ENCODE assay signal across 13 cellular contexts in genomic region chr15:63985221-63986184, GRCh38.
DNase-seq lines count a peak whose midpoint lies in the region; ATAC-seq, FAIRE-seq and TF ChIP-seq lines count a peak whose summit lies in the region.
"Had no signal": no experiment of that assay in that cellular context is flagged by ENCODE, and none has a peak within 500 bp of the region (broad histone marks: within the 10 kb centered on the region; RNA-seq: fewer than 3 reads in every experiment).

No MANE protein-coding gene starts in this region.

- H3K27ac ChIP-seq in OCI-LY1 (ENCODE audit: low read depth, low read length, poor library complexity, severe bottlenecking) (peak overlapping the region; percentile 74), gastroesophageal sphincter (peak overlapping the region in 2 of 4 donors; percentile 24 to 45), MM.1S (ENCODE audit: low read length) (no peak overlapping the region)

- no peak for TF ChIP-seq EP300 in gastroesophageal sphincter (IDR thresholded peaks at IDR 0.05)

- H3K9me3 Mint-ChIP-seq in nephron progenitor cell: no peaks in the 10 kb centered on the region

- no peaks in the 10 kb centered on the region for H4K20me1 ChIP-seq in OCI-LY1 (ENCODE audit: insufficient read depth, low read length)
- no peaks in the 10 kb centered on the region for H4K20me1 ChIP-seq in MM.1S (ENCODE audit: insufficient read depth, low read length)

- peaks cover 35% of the 10 kb centered on the region for H3K4me1 Mint-ChIP-seq in nephron progenitor cell

- H3K4me3 ChIP-seq in OCI-LY1 (ENCODE audit: low read depth, low read length, poor library complexity, severe bottlenecking): no peak overlapping the region
- no peak overlapping the region for H3K4me3 ChIP-seq in gastroesophageal sphincter
- H3K4me3 ChIP-seq in MM.1S (ENCODE audit: low read length): no peak overlapping the region

- H3K36me3 Mint-ChIP-seq in nephron progenitor cell (ENCODE audit: low read depth): no peaks in the 10 kb centered on the region

- H2AFZ ChIP-seq in OCI-LY1 (ENCODE audit: low read length) (no peak overlapping the region), MM.1S (ENCODE audit: low read length) (no peak overlapping the region)

- H3K9me3 ChIP-seq in OCI-LY1 (ENCODE audit: low read length) (no peaks in the 10 kb centered on the region), gastroesophageal sphincter (no peaks in the 10 kb centered on the region), MM.1S (replicated peaks; ENCODE audit: insufficient read depth, low read length) (no peaks in the 10 kb centered on the region)

- no peaks in the 10 kb centered on the region for H3F3A ChIP-seq in OCI-LY1 (ENCODE audit: insufficient read depth, low read length)
- H3F3A ChIP-seq in MM.1S (ENCODE audit: insufficient read depth, low read length): no peaks in the 10 kb centered on the region

- no peak for DNase-seq in nephron progenitor cell
- DNase-seq in urothelium cell line (ENCODE audit: low spot score): no peak
- DNase-seq in GM13976 (ENCODE audit: low spot score): no peak
- no peak for DNase-seq in MM.1S
- DNase-seq: activated CD4-positive, CD25-positive, alpha-beta regulatory T cell; DMS79; midbrain; NCI-H2081 treated with DMSO at 0.1 percent for 48 hours had no signal

- H3K4me1 ChIP-seq in OCI-LY1 (ENCODE audit: insufficient read depth, low read length, severe bottlenecking) (peaks cover 53% of the 10 kb centered on the region), gastroesophageal sphincter (peaks cover 0 to 18% (median 0%) of the 10 kb centered on the region in 3 donors), MM.1S (ENCODE audit: low read length) (0 out of 2 replicates have a peak, but pooled peaks cover 6% of the 10 kb centered on the region)

- H3K27ac Mint-ChIP-seq in nephron progenitor cell: peak overlapping the region; percentile 57

- no peak overlapping the region for H3K4me2 ChIP-seq in OCI-LY1 (ENCODE audit: low read length)
- no peak overlapping the region for H3K4me2 ChIP-seq in MM.1S (ENCODE audit: low read depth, low read length)

- no peak overlapping the region for H3K9ac ChIP-seq in OCI-LY1 (ENCODE audit: low read length)
- no peak overlapping the region for H3K9ac ChIP-seq in MM.1S (ENCODE audit: low read length)

- TF ChIP-seq POLR2A in gastroesophageal sphincter (IDR thresholded peaks at IDR 0.05): no peak

- H3K79me2 ChIP-seq in OCI-LY1 (ENCODE audit: insufficient read depth, low read length): no peaks in the 10 kb centered on the region
- H3K79me2 ChIP-seq in MM.1S (ENCODE audit: low read length): no peaks in the 10 kb centered on the region

- no peak overlapping the region for H3K4me3 Mint-ChIP-seq in nephron progenitor cell

- no peaks in the 10 kb centered on the region for H3K36me3 ChIP-seq in OCI-LY1 (ENCODE audit: insufficient read depth, low read length)
- no peaks in the 10 kb centered on the region for H3K36me3 ChIP-seq in gastroesophageal sphincter
- no peaks in the 10 kb centered on the region for H3K36me3 ChIP-seq in MM.1S (replicated peaks; ENCODE audit: insufficient read depth, low read length)

- ATAC-seq in gastroesophageal sphincter (peak; percentile 65), GM21381 (IDR thresholded peaks at IDR 0.05; ENCODE audit: unreplicated experiment) (no peak)
- ATAC-seq: stimulated activated naive CD8-positive, alpha-beta T cell treated with anti-CD3 and anti-CD28 coated beads, Interleukin-15, Interleukin-2, amounts not matched to agents 100 U/mL and 50 U/mL, for 24 hours had no signal

- H3K27me3 Mint-ChIP-seq in nephron progenitor cell (ENCODE audit: low read depth, poor library complexity): no peaks in the 10 kb centered on the region

- in situ Hi-C loops in GM13976 (cut with MboI; ENCODE audit: low sequenced_read_pairs, unreplicated experiment): no loop called here

- H3K27me3 ChIP-seq in OCI-LY1 (ENCODE audit: insufficient read depth, low read length): no peaks in the 10 kb centered on the region
- H3K27me3 ChIP-seq in gastroesophageal sphincter: no peaks in the 10 kb centered on the region
- H3K27me3 ChIP-seq in MM.1S (replicated peaks; ENCODE audit: insufficient read depth, low read length): no peaks in the 10 kb centered on the region

- H3K9me2 ChIP-seq in OCI-LY1 (ENCODE audit: low read depth, low read length): no peaks in the 10 kb centered on the region
- no peaks in the 10 kb centered on the region for H3K9me2 ChIP-seq in MM.1S (replicated peaks; ENCODE audit: insufficient read depth, low read length)

- 66 to 83% methylated on average over 3 to 6 of the region's 17 CpGs for WGBS in gastroesophageal sphincter (ENCODE audit: low coverage in 1 of 2), 2 donors

- no peak for TF ChIP-seq CTCF in OCI-LY1 (IDR thresholded peaks at IDR 0.05; ENCODE audit: low read length)
- TF ChIP-seq CTCF in gastroesophageal sphincter (IDR thresholded peaks at IDR 0.05): no peak
- no peak for TF ChIP-seq CTCF in nephron progenitor cell (IDR thresholded peaks at IDR 0.05)
- no peak for TF ChIP-seq CTCF in GM13976 (IDR thresholded peaks at IDR 0.05; ENCODE audit: borderline replicate concordance, control extremely low read depth, extremely low read depth, insufficient read depth, missing control alignments)
- TF ChIP-seq CTCF in MM.1S (IDR thresholded peaks at IDR 0.05; ENCODE audit: low read length): no peak

- peak; percentile 68 for FAIRE-seq in urothelium cell line (lab: Jason Lieb, UNC)
- FAIRE-seq: frontal cortex had no signal
